18 cellular contexts compared by ENCODE assay signal in genomic region chr20:43392561-43392960, GRCh38.
DNase-seq lines count a peak whose midpoint lies in the region; ATAC-seq and TF ChIP-seq lines count a peak whose summit lies in the region.
"Had no signal": no experiment of that assay in that cellular context is flagged by ENCODE, and none has a peak within 500 bp of the region (broad histone marks: within the 10 kb centered on the region; RNA-seq: fewer than 3 reads in every experiment).

No MANE protein-coding gene starts in this region.

- no peak overlapping the region for H2AK5ac ChIP-seq in neuronal stem cell (ENCODE audit: low read depth, low read length)

- H3K36me3 ChIP-seq in esophagus muscularis mucosa, result no peaks in the 10 kb centered on the region
- H3K36me3 ChIP-seq in neuronal stem cell (replicated peaks in 1 of 2; ENCODE audit: control insufficient read depth in 2 of 2, insufficient read depth in 2 of 2, low read length in 2 of 2), result no peaks in the 10 kb centered on the region
- H3K36me3 ChIP-seq: BLaER1 treated with 17β-estradiol and CSF1 and Interleukin-3, amounts not matched to agents 10 nM and 100 nM had no signal

- H3K4me3 ChIP-seq in esophagus muscularis mucosa, result no peak overlapping the region
- no peak overlapping the region for H3K4me3 ChIP-seq in neuronal stem cell (ENCODE audit: low read length in 2 of 2)
- H3K4me3 ChIP-seq: A549; BLaER1 treated with 17β-estradiol and CSF1 and Interleukin-3, amounts not matched to agents 10 nM and 100 nM had no signal

- no peak overlapping the region for H2BK5ac ChIP-seq in neuronal stem cell (ENCODE audit: low read length)

- no peaks in the 10 kb centered on the region for H3K27me3 Mint-ChIP-seq in osteocyte (ENCODE audit: unreplicated experiment)
- H3K27me3 Mint-ChIP-seq in activated T-helper 17 cell treated with anti-CD3 and anti-CD28 coated beads, Interleukin-2, amount 50 U/mL, for 72 hours, result peaks cover 28% of the 10 kb centered on the region

- H3K27me3 ChIP-seq in esophagus muscularis mucosa, result peaks cover 0 to 35% (median 0%) of the 10 kb centered on the region in 4 donors
- peaks cover 0 to 3% (median 0%) of the 10 kb centered on the region in 3 experiments for H3K27me3 ChIP-seq in neuronal stem cell (ENCODE audit: control insufficient read depth in 3 of 3, insufficient read depth in 3 of 3, low read depth in 1 of 3, low read length in 3 of 3)
- H3K27me3 ChIP-seq: BLaER1 treated with 17β-estradiol and CSF1 and Interleukin-3, amounts not matched to agents 10 nM and 100 nM had no signal

- no peaks in the 10 kb centered on the region for H3K79me1 ChIP-seq in neuronal stem cell (ENCODE audit: low read depth, low read length)

- H3K27ac ChIP-seq in esophagus muscularis mucosa (replicated peaks in 1 of 4) (no peak overlapping the region), neuronal stem cell (replicated peaks; ENCODE audit: low read length) (no peak overlapping the region)
- H3K27ac ChIP-seq: 22Rv1; A549; BLaER1 treated with 17β-estradiol and CSF1 and Interleukin-3, amounts not matched to agents 10 nM and 100 nM; C4-2B had no signal

- no peak overlapping the region for H4K8ac ChIP-seq in neuronal stem cell (ENCODE audit: low read depth, low read length)

- H3K14ac ChIP-seq in neuronal stem cell (ENCODE audit: low read length), result no peak overlapping the region

- TF ChIP-seq CTCF in esophagus muscularis mucosa (IDR thresholded peaks at IDR 0.05) (no peak), osteocyte (IDR thresholded peaks at IDR 0.05) (no peak)

- H2BK12ac ChIP-seq in neuronal stem cell (ENCODE audit: low read length), result no peak overlapping the region

- peaks cover 0 to 8% (median 0%) of the 10 kb centered on the region in 4 donors for H3K9me3 ChIP-seq in esophagus muscularis mucosa
- H3K9me3 ChIP-seq in neuronal stem cell (replicated peaks in 1 of 2; ENCODE audit: control insufficient read depth in 2 of 2, insufficient read depth in 1 of 2, low read depth in 1 of 2, low read length in 2 of 2), result no peaks in the 10 kb centered on the region
- H3K9me3 ChIP-seq: A549, Caco-2 had no signal

- intact Hi-C loops in esophagus muscularis mucosa (cut with DNase I), result no loop called here

- no peak overlapping the region for H3K27ac Mint-ChIP-seq in osteocyte (ENCODE audit: unreplicated experiment)
- H3K27ac Mint-ChIP-seq in activated T-helper 17 cell treated with anti-CD3 and anti-CD28 coated beads, Interleukin-2, amount 50 U/mL, for 72 hours, result no peak overlapping the region
- H3K27ac Mint-ChIP-seq: B cell; CD4-positive, alpha-beta T cell; CD8-positive, alpha-beta T cell had no signal

- no peak overlapping the region for H2BK15ac ChIP-seq in neuronal stem cell (ENCODE audit: low read length)

- H4K91ac ChIP-seq in neuronal stem cell (ENCODE audit: low read depth, low read length, poor library complexity), result no peak overlapping the region

- peak; percentile 84 for DNase-seq in esophagus muscularis mucosa (ENCODE audit: extremely low spot score)
- DNase-seq in neuronal stem cell (ENCODE audit: low spot score), result no peak
- DNase-seq in osteocyte (ENCODE audit: extremely low spot score, unreplicated experiment), result peak; percentile 60
- DNase-seq in SKM-1 treated with dmso at 0.1 percent for 144 hours (lab: John Stamatoyannopoulos, UW; ENCODE audit: unreplicated experiment), result no peak
- DNase-seq: AML-193; Caco-2; Calu3; CD4-positive, alpha-beta T cell; CD8-positive, alpha-beta T cell; DMS79 treated with DMSO at 0.1 percent for 48 hours; GF-D8 had no signal

- H3K9me3 Mint-ChIP-seq in osteocyte (ENCODE audit: unreplicated experiment), result no peaks in the 10 kb centered on the region
- peaks cover 4% of the 10 kb centered on the region for H3K9me3 Mint-ChIP-seq in activated T-helper 17 cell treated with anti-CD3 and anti-CD28 coated beads, Interleukin-2, amount 50 U/mL, for 72 hours
- H3K9me3 Mint-ChIP-seq: CD4-positive, alpha-beta T cell; CD8-positive, alpha-beta T cell had no signal

- H3K4me1 ChIP-seq in esophagus muscularis mucosa, result peaks cover 0 to 17% (median 16%) of the 10 kb centered on the region in 4 donors
- peaks cover 0 to 4% of the 10 kb centered on the region in 2 donors for H3K4me1 ChIP-seq in neuronal stem cell (ENCODE audit: control insufficient read depth in 2 of 2, insufficient read depth in 1 of 2, low read depth in 1 of 2, low read length in 2 of 2)
- H3K4me1 ChIP-seq: Caco-2 had no signal

- no peak for TF ChIP-seq POLR2A in esophagus muscularis mucosa (IDR thresholded peaks at IDR 0.05; ENCODE audit: low read depth)

- H3K4ac ChIP-seq in neuronal stem cell (ENCODE audit: low read length), result no peak overlapping the region

- peak overlapping the region; percentile 33 for H3K18ac ChIP-seq in neuronal stem cell (ENCODE audit: low read length)

- no peaks in the 10 kb centered on the region for H3K4me1 Mint-ChIP-seq in osteocyte (ENCODE audit: unreplicated experiment)
- no peaks in the 10 kb centered on the region for H3K4me1 Mint-ChIP-seq in activated T-helper 17 cell treated with anti-CD3 and anti-CD28 coated beads, Interleukin-2, amount 50 U/mL, for 72 hours
- H3K4me1 Mint-ChIP-seq: B cell had no signal

- H2AFZ ChIP-seq in neuronal stem cell (ENCODE audit: low read length), result no peak overlapping the region

- peak overlapping the region; percentile 30 for H3K9ac ChIP-seq in neuronal stem cell (ENCODE audit: low read depth, low read length, poor library complexity)
- H3K9ac ChIP-seq: BLaER1 treated with 17β-estradiol and CSF1 and Interleukin-3, amounts not matched to agents 10 nM and 100 nM had no signal

- no peak overlapping the region for H3K4me2 ChIP-seq in neuronal stem cell (ENCODE audit: insufficient read depth, low read length, poor library complexity, severe bottlenecking)
- H3K4me2 ChIP-seq: A549; BLaER1 treated with 17β-estradiol and CSF1 and Interleukin-3, amounts not matched to agents 10 nM and 100 nM had no signal

- no peak for TF ChIP-seq EP300 in esophagus muscularis mucosa (IDR thresholded peaks at IDR 0.05)

- no peak overlapping the region for H3K4me3 Mint-ChIP-seq in osteocyte (ENCODE audit: unreplicated experiment)
- no peak overlapping the region for H3K4me3 Mint-ChIP-seq in activated T-helper 17 cell treated with anti-CD3 and anti-CD28 coated beads, Interleukin-2, amount 50 U/mL, for 72 hours
- H3K4me3 Mint-ChIP-seq: B cell; CD4-positive, alpha-beta T cell; CD8-positive, alpha-beta T cell had no signal

- H2BK120ac ChIP-seq in neuronal stem cell (ENCODE audit: low read depth, low read length), result no peak overlapping the region

- no peaks in the 10 kb centered on the region for H3K36me3 Mint-ChIP-seq in osteocyte (ENCODE audit: unreplicated experiment)
- no peaks in the 10 kb centered on the region for H3K36me3 Mint-ChIP-seq in activated T-helper 17 cell treated with anti-CD3 and anti-CD28 coated beads, Interleukin-2, amount 50 U/mL, for 72 hours (ENCODE audit: low read depth)
- H3K36me3 Mint-ChIP-seq: CD8-positive, alpha-beta T cell had no signal

- H3K23ac ChIP-seq in neuronal stem cell (ENCODE audit: low read depth, low read length, poor library complexity), result no peak overlapping the region

- ATAC-seq in GM18873 (IDR thresholded peaks at IDR 0.05; ENCODE audit: low FRiP score, unreplicated experiment), result no peak
- no peak for ATAC-seq in activated T-helper 17 cell treated with anti-CD3 and anti-CD28 coated beads, Interleukin-2, amount 50 U/mL, for 72 hours (replicated peaks)
- ATAC-seq: A549; CD8-positive, alpha-beta T cell had no signal

- 76% methylated on average over 5 of the region's 5 CpGs for WGBS in esophagus muscularis mucosa
- no CpG with 5 or more reads among the region's 5 CpGs for WGBS in neuronal stem cell (ENCODE audit: extremely low coverage in 2 of 2, insufficient read length in 2 of 2, insufficient replicate concordance in 1 of 2), 2 donors

Comparison
In these comparisons a context has a peak if more than half of its experiments do, and no peak if none do; other contexts are left out.
1. DNase-seq: peak in esophagus muscularis mucosa (single experiment) and osteocyte (single experiment); none in neuronal stem cell (single experiment) and SKM-1 treated with dmso at 0.1 percent for 144 hours (single experiment).